In the genomic region with DNA sequence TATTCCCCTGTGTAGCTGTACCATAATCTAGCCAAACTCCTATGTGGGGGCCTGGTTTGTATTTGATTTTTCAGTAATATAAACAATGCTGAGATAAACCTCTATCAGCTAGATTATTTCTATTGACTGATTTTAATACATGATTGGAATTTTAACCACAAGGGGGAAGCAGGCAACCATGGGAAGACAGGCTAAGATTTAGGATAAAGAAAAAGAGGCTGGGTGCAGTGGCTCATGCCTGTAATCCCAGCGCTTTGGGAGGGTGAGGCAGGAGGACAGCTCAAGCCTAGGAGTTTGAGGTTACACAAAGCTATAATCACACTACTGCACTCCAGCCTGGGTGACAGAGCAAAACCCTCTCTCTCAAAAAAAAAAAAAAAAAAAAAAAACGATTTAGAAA, we compare ENCODE assay signal across 1 cellular context.
TF ChIP-seq lines count a peak whose summit lies in the region.

No MANE protein-coding gene starts in this region.

TF ChIP-seq in WTC11, 78 proteins besides CTCF, POLR2A, EP300 and RAD21 (continued from another document):
- no peak for TF ChIP-seq ZNF281 (CRISPR knock-in tag; IDR thresholded peaks at IDR 0.05)
- no peak for TF ChIP-seq RORB (CRISPR knock-in tag; IDR thresholded peaks at IDR 0.05)
- TF ChIP-seq, protein P1, sequence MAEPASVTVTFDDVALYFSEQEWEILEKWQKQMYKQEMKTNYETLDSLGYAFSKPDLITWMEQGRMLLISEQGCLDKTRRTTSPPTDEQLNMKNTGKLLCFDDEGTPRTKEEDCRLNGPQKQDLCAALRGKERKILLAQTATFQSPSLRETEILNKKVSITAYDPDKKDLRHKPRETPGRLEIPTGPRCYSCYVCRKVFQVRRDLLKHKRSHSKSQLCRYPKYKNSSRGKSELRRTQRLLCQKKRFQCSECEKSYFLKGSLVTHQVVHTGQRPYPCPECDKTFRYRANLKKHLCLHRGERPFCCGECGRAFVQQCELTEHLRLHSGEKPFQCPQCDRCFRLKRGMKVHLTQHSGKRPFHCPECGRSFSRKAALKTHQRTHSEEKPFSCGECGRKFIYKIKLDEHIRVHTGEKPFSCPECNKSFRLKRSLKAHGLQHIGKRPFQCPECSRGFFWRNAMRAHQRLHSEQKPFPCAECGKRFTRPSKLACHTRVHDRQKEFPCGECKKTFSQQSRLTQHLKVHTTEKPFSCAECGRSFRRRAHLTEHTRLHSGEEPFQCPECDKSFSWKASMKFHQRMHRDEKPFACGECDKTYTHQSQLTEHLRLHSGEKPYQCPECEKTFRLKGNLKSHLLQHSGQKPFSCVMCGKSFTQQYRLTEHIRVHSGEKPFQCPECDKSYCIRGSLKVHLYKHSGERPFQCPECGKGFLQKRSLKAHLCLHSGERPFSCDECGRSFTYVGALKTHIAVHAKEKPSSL (CRISPR knock-in tag; conservative IDR thresholded peaks at IDR 0.05), result no peak
- TF ChIP-seq SMAD3 (CRISPR knock-in tag; IDR thresholded peaks at IDR 0.05; ENCODE audit: borderline replicate concordance), result no peak
